ENCODE assay signal across 21 cellular contexts in the genomic region with DNA sequence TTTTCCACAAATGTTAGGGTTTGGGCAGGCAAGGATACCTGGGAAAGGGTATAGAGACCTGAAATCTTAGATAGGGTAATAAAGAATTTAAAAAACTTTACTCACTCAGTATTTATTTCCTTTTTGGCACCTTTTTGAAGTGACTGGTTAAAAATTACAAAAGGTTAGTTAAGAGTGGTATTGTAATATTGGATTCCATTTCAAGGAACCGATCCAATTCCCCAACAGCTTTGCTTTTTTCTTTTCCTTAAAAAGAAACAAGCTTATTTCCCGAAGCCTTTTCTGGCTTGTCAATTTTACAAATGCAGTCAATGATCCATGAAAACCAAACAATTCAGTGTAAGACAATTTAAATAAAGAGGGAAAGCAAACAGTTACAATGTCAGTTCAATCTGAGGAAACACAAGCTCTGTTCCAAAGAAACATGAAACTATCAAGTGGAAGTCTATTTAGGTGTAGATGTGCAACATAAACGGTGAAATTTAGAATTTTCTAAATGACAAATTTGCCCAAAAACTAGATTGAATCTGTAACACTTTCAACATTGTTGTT.
DNase-seq lines count a peak whose midpoint lies in the region; ATAC-seq lines count a peak whose summit lies in the region.
"Had no signal": no experiment of that assay in that cellular context is flagged by ENCODE, and none has a peak within 500 bp of the region (broad histone marks: within the 10 kb centered on the region; RNA-seq: fewer than 3 reads in every experiment).

No MANE protein-coding gene starts in this region.

- no peak overlapping the region for H3K4me3 Mint-ChIP-seq in activated T-helper 2 cell treated with anti-CD3 and anti-CD28 coated beads, Interferon-gamma antibody, Interleukin-2, Interleukin-4, amounts not matched to agents 10 μg/mL and 5 μg/mL and 100 μg/mL, durations not matched to agents 14 hours and 24 hours and 36 hours (ENCODE audit: low read depth)
- H3K4me3 Mint-ChIP-seq: CD4-positive, alpha-beta memory T cell; H9; IgD-negative memory B cell; stimulated activated memory B cell treated with anti-CD40 and anti-IgM and Interleukin-4, amounts not matched to agents 10 μg/mL and 1 μg/mL and 100 μg/mL, for 72 hours had no signal

- no peaks in the 10 kb centered on the region for H3K4me1 Mint-ChIP-seq in activated T-helper 2 cell treated with anti-CD3 and anti-CD28 coated beads, Interferon-gamma antibody, Interleukin-2, Interleukin-4, amounts not matched to agents 10 μg/mL and 5 μg/mL and 100 μg/mL, durations not matched to agents 14 hours and 24 hours and 36 hours (ENCODE audit: low read depth)
- H3K4me1 Mint-ChIP-seq: CD4-positive, alpha-beta memory T cell; IgD-negative memory B cell; stimulated activated memory B cell treated with anti-CD40 and anti-IgM and Interleukin-4, amounts not matched to agents 10 μg/mL and 1 μg/mL and 100 μg/mL, for 72 hours had no signal

- H3K27me3 Mint-ChIP-seq in activated T-helper 2 cell treated with anti-CD3 and anti-CD28 coated beads, Interferon-gamma antibody, Interleukin-2, Interleukin-4, amounts not matched to agents 10 μg/mL and 5 μg/mL and 100 μg/mL, durations not matched to agents 14 hours and 24 hours and 36 hours (ENCODE audit: low read depth) = no peaks in the 10 kb centered on the region
- H3K27me3 Mint-ChIP-seq: CD4-positive, alpha-beta memory T cell; IgD-negative memory B cell; stimulated activated memory B cell treated with anti-CD40 and anti-IgM and Interleukin-4, amounts not matched to agents 10 μg/mL and 1 μg/mL and 100 μg/mL, for 72 hours had no signal

- peaks cover 11% of the 10 kb centered on the region for H3K9me3 Mint-ChIP-seq in activated T-helper 2 cell treated with anti-CD3 and anti-CD28 coated beads, Interferon-gamma antibody, Interleukin-2, Interleukin-4, amounts not matched to agents 10 μg/mL and 5 μg/mL and 100 μg/mL, durations not matched to agents 14 hours and 24 hours and 36 hours
- H3K9me3 Mint-ChIP-seq: H9 had no signal

- in situ Hi-C loops in Caki2 (cut with HindIII; ENCODE audit: low pct_unique_long_range_greater_than_20kb, low sequenced_read_pairs) = no loop called here

- DNase-seq in Caki2 (ENCODE audit: low read depth) = peak; percentile 34
- peak; percentile 31 to 83 (median 60) for DNase-seq in NCI-H1417 (lab: John Stamatoyannopoulos, UW)
- DNase-seq in NCI-H510A (lab: John Stamatoyannopoulos, UW) = peak; percentile 43
- DNase-seq in kidney tubule cell (ENCODE audit: low spot score) = peak; percentile 30
- no peak for DNase-seq in activated T-helper 2 cell treated with anti-CD3 and anti-CD28 coated beads, Interferon-gamma antibody, Interleukin-2, Interleukin-4, amounts not matched to agents 10 μg/mL and 5 μg/mL and 100 μg/mL, durations not matched to agents 14 hours and 24 hours and 36 hours (ENCODE audit: low spot score)
- no peak for DNase-seq in activated effector memory CD4-positive, alpha-beta T cell treated with Interleukin-2 at 50 U/mL for 16 hours
- DNase-seq: CD4-positive, alpha-beta memory T cell; dorsolateral prefrontal cortex; EL; H9; left colon; MM.1S; NCI-H526; PC-9; stimulated activated CD4-positive, alpha-beta T cell treated with anti-CD3 and anti-CD28 coated beads, Interleukin-15, amount 100 ng/mL, for 24 hours; transverse colon had no signal

- intact Hi-C loops in activated T-helper 2 cell treated with anti-CD3 and anti-CD28 coated beads, Interferon-gamma antibody, Interleukin-2, Interleukin-4, amounts not matched to agents 10 μg/mL and 5 μg/mL and 100 μg/mL, durations not matched to agents 14 hours and 24 hours and 36 hours (cut with micrococcal nuclease) = no loop called here

- ATAC-seq in HG02970 (IDR thresholded peaks at IDR 0.05; ENCODE audit: low FRiP score, unreplicated experiment) = no peak
- no peak for ATAC-seq in HG02840 (IDR thresholded peaks at IDR 0.05; ENCODE audit: low FRiP score, unreplicated experiment)
- ATAC-seq: activated CD4-positive, CD25-positive, alpha-beta regulatory T cell treated with anti-CD3 and anti-CD28 coated beads, Interleukin-2, amount 50 U/mL, for 24 hours; left colon; stimulated activated memory B cell treated with anti-CD40 and anti-IgM and Interleukin-4, amounts not matched to agents 10 μg/mL and 1 μg/mL and 100 μg/mL, for 72 hours had no signal

- no peak overlapping the region for H3K27ac Mint-ChIP-seq in activated T-helper 2 cell treated with anti-CD3 and anti-CD28 coated beads, Interferon-gamma antibody, Interleukin-2, Interleukin-4, amounts not matched to agents 10 μg/mL and 5 μg/mL and 100 μg/mL, durations not matched to agents 14 hours and 24 hours and 36 hours
- H3K27ac Mint-ChIP-seq: CD4-positive, alpha-beta memory T cell; H9; IgD-negative memory B cell; stimulated activated memory B cell treated with anti-CD40 and anti-IgM and Interleukin-4, amounts not matched to agents 10 μg/mL and 1 μg/mL and 100 μg/mL, for 72 hours had no signal

- no peaks in the 10 kb centered on the region for H3K36me3 Mint-ChIP-seq in activated T-helper 2 cell treated with anti-CD3 and anti-CD28 coated beads, Interferon-gamma antibody, Interleukin-2, Interleukin-4, amounts not matched to agents 10 μg/mL and 5 μg/mL and 100 μg/mL, durations not matched to agents 14 hours and 24 hours and 36 hours (ENCODE audit: low read depth)
- H3K36me3 Mint-ChIP-seq: CD4-positive, alpha-beta memory T cell; IgD-negative memory B cell; stimulated activated memory B cell treated with anti-CD40 and anti-IgM and Interleukin-4, amounts not matched to agents 10 μg/mL and 1 μg/mL and 100 μg/mL, for 72 hours had no signal

Comparison
In these comparisons a context has a peak if more than half of its experiments do, and no peak if none do; other contexts are left out.
1. DNase-seq: peak in Caki2 (single experiment), NCI-H1417 (3 of 3), NCI-H510A (single experiment) and kidney tubule cell (single experiment); none in activated T-helper 2 cell treated with anti-CD3 and anti-CD28 coated beads, Interferon-gamma antibody, Interleukin-2, Interleukin-4, amounts not matched to agents 10 μg/mL and 5 μg/mL and 100 μg/mL, durations not matched to agents 14 hours and 24 hours and 36 hours (single experiment) and activated effector memory CD4-positive, alpha-beta T cell treated with Interleukin-2 at 50 U/mL for 16 hours (single experiment).